In the genomic region with DNA sequence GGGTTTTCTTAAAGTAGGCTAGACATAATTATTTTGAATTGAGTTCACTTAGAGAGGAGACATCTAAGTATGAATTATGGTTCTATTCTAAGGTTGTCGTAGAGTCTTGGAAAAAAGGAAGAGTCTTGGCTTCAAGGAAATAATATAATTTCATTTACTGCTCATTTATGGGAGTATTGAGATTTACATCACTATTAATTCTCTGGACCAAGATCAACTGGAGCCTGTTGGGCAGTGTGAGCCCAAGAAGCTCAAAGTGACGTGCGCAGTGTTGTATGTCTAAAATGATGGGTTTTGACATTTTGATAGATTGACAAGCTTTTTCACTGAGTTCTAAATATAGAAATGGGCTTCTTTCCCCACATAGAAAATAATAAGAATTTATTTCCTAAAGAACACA, we compare ENCODE assay signal across 34 cellular contexts.
"Had no signal": no experiment of that assay in that cellular context is flagged by ENCODE, and none has a peak within 500 bp of the region (broad histone marks: within the 10 kb centered on the region; RNA-seq: fewer than 3 reads in every experiment).

No MANE protein-coding gene starts in this region.

- H3K27ac ChIP-seq: KMS-11 had no signal

- DNase-seq: Karpas-422, Kasumi-1, MG63, MM.1S, MV-4-11, NCI-H1048, NCI-H1092, NCI-H1092 treated with DMSO at 0.1 percent for 48 hours, NCI-H1105, NCI-H1105 treated with DMSO at 0.1 percent for 48 hours, NCI-H1417, NCI-H1417 treated with DMSO at 0.1 percent for 48 hours, NCI-H1436, NCI-H1436 treated with DMSO at 0.1 percent for 48 hours, NCI-H146, NCI-H1694, NCI-H1694 treated with DMSO at 0.1 percent for 48 hours, NCI-H187, NCI-H187 treated with DMSO at 0.1 percent for 48 hours, NCI-H1930, NCI-H2029, NCI-H2029 treated with DMSO at 0.1 percent for 48 hours, NCI-H2081, NCI-H2081 treated with DMSO at 0.1 percent for 48 hours, NCI-H2107, NCI-H2171, NCI-H2171 treated with DMSO at 0.1 percent for 48 hours, NCI-H2227 treated with DMSO at 0.1 percent for 48 hours, NCI-H226, NCI-H345, NCI-H446, NCI-H446 treated with DMSO at 0.1 percent for 48 hours, NCI-H510A had no signal

- H3K27me3 ChIP-seq: MG63 had no signal

- H3K36me3 ChIP-seq: MG63 had no signal

- H3K9ac ChIP-seq: KMS-11 had no signal

- H3K4me2 ChIP-seq: KMS-11 had no signal

- H3K4me3 ChIP-seq: MG63 had no signal
